In the genomic region with DNA sequence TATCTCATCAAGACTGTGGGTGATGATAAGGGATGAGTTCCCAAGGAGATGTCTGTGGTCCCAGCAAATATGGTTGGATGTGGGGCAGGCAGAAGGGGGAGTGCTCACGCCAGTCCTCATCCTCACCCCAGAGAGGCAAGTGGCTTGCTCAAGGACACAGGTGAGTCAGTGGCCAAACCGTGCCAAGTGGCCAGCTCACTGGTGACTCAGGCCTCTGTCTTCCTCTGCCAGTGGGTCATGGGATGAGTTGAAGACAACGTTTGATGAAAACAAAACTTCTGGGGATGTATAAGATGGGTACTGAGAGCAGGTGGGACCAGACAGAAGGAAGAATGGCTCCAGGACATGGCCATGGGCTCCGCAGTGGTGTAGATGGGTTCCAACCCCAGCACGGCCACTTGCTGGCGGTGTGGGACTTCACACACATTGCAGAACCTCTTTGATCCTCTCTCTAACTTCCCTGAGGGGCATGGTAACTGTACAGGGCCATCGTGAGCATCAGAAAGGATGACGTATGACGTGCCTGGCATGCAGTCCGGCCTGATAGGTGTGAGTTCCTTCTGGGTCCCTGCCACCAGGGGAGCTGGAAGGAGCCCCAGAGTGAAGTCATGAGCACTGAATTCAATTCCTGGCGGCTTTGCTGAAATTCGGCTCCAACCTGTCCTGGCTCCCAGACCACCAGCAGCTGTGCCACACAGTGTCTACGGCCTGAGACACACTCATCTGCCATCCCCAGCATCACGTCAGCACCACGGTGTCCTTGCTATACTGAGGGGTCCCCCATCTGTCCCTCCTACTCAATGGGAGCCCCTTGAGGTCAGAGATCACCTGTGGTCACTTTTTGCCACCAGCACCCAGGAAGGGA, we compare ENCODE assay signal across 13 cellular contexts. TPM values are rescaled to one million over a fixed set of nuclear protein-coding genes. Genes with fewer than 3 reads are reported as not detected.
A peak's percentile ranks its signal among the peaks of the same experiment; 100 is the strongest.
DNase-seq lines count a peak whose midpoint lies in the region; ATAC-seq and TF ChIP-seq lines count a peak whose summit lies in the region.
"Had no signal": no experiment of that assay in that cellular context is flagged by ENCODE, and none has a peak within 500 bp of the region (broad histone marks: within the 10 kb centered on the region; RNA-seq: fewer than 3 reads in every experiment).

No MANE protein-coding gene starts in this region.

- H3K4me1 Mint-ChIP-seq in T-helper 1 cell treated with Interleukin-12 subunit alpha and Interleukin-12 subunit beta and Interleukin-4 antibody, amounts not matched to agents 30 μg/mL and 1 μg/mL, for 36 hours (ENCODE audit: low read depth), result peaks cover 7% of the 10 kb centered on the region
- peaks cover 12% of the 10 kb centered on the region for H3K4me1 Mint-ChIP-seq in T-helper 17 cell
- H3K4me1 Mint-ChIP-seq in type B pancreatic cell (ENCODE audit: unreplicated experiment), result peaks cover 14% of the 10 kb centered on the region
- H3K4me1 Mint-ChIP-seq: naive thymus-derived CD8-positive, alpha-beta T cell had no signal

- no peaks in the 10 kb centered on the region for H3K9me2 ChIP-seq in MM.1S (replicated peaks; ENCODE audit: insufficient read depth, low read length)

- peaks cover 5% of the 10 kb centered on the region for H3K36me3 Mint-ChIP-seq in T-helper 1 cell treated with Interleukin-12 subunit alpha and Interleukin-12 subunit beta and Interleukin-4 antibody, amounts not matched to agents 30 μg/mL and 1 μg/mL, for 36 hours (ENCODE audit: low read depth)
- H3K36me3 Mint-ChIP-seq in T-helper 17 cell (ENCODE audit: low read depth), result no peaks in the 10 kb centered on the region
- H3K36me3 Mint-ChIP-seq in type B pancreatic cell, result peaks cover 3% of the 10 kb centered on the region

- peaks cover 15% of the 10 kb centered on the region for H3K9me3 Mint-ChIP-seq in T-helper 1 cell treated with Interleukin-12 subunit alpha and Interleukin-12 subunit beta and Interleukin-4 antibody, amounts not matched to agents 30 μg/mL and 1 μg/mL, for 36 hours
- H3K9me3 Mint-ChIP-seq in type B pancreatic cell, result peaks cover 6% of the 10 kb centered on the region

- H3K36me3 ChIP-seq in MM.1S (replicated peaks; ENCODE audit: insufficient read depth, low read length), result no peaks in the 10 kb centered on the region

- H3F3A ChIP-seq in MM.1S (ENCODE audit: insufficient read depth, low read length), result peaks cover 7% of the 10 kb centered on the region

- H3K9ac ChIP-seq in MM.1S (ENCODE audit: low read length), result no peak overlapping the region

- TF ChIP-seq CTCF in type B pancreatic cell (conservative IDR thresholded peaks at IDR 0.05) (no peak), MM.1S (IDR thresholded peaks at IDR 0.05; ENCODE audit: low read length) (no peak), GM10248 (IDR thresholded peaks at IDR 0.05; ENCODE audit: control extremely low read depth, extremely low read depth, low read depth, missing control alignments) (no peak)

- CTCF ChIA-PET in GM10248 (lab: Yijun Ruan, JAX), result interaction anchor here (3.0 kb wide), 1 partner anchor 71 kb away, joined by 12 read pairs; no protein-coding TSS in a partner anchor

- H3K4me3 ChIP-seq in MM.1S (ENCODE audit: low read length), result no peak overlapping the region

- peaks cover 19% of the 10 kb centered on the region for H3K4me1 ChIP-seq in MM.1S (ENCODE audit: low read length)

- H3K9me3 ChIP-seq in T-helper 17 cell (ENCODE audit: control insufficient read depth, low read length, poor library complexity, severe bottlenecking) (no peaks in the 10 kb centered on the region), MM.1S (replicated peaks; ENCODE audit: insufficient read depth, low read length) (no peaks in the 10 kb centered on the region)

- H3K4me2 ChIP-seq in MM.1S (ENCODE audit: low read depth, low read length), result no peak overlapping the region

- POLR2A ChIA-PET in GM10248 (lab: Yijun Ruan, JAX), result no interaction called here

- DNase-seq in T-helper 1 cell (no peak), T-helper 17 cell (no peak), fibroblast of the conjunctiva (ENCODE audit: low read depth) (peak; percentile 12), type B pancreatic cell (ENCODE audit: extremely low spot score, unreplicated experiment) (no peak), activated gamma-delta T cell (lab: John Stamatoyannopoulos, UW) (no peak), MM.1S (no peak), GM10248 (ENCODE audit: extremely low spot score) (no peak)
- DNase-seq: KBM-7, Right ventricle myocardium superior had no signal

- no peak for ATAC-seq in T-helper 17 cell
- ATAC-seq: naive thymus-derived CD8-positive, alpha-beta T cell had no signal

- H3K27ac Mint-ChIP-seq in T-helper 1 cell treated with Interleukin-12 subunit alpha and Interleukin-12 subunit beta and Interleukin-4 antibody, amounts not matched to agents 30 μg/mL and 1 μg/mL, for 36 hours, result peak overlapping the region; percentile 15
- H3K27ac Mint-ChIP-seq in T-helper 17 cell (peak overlapping the region; percentile 19), type B pancreatic cell (peak overlapping the region; percentile 70)
- H3K27ac Mint-ChIP-seq: dendritic cell treated with granulocyte-macrophage colony-stimulating factor and Interleukin-4, amounts not matched to agents 40 ng/mL and 50 ng/mL, for 4 days had no signal

- no peak overlapping the region for H2AFZ ChIP-seq in MM.1S (ENCODE audit: low read length)

- H3K27me3 ChIP-seq in MM.1S (replicated peaks; ENCODE audit: insufficient read depth, low read length), result peaks cover 13% of the 10 kb centered on the region

- no peaks in the 10 kb centered on the region for H4K20me1 ChIP-seq in MM.1S (ENCODE audit: insufficient read depth, low read length)

- H3K4me3 Mint-ChIP-seq in T-helper 1 cell treated with Interleukin-12 subunit alpha and Interleukin-12 subunit beta and Interleukin-4 antibody, amounts not matched to agents 30 μg/mL and 1 μg/mL, for 36 hours, result no peak overlapping the region
- H3K4me3 Mint-ChIP-seq in T-helper 17 cell, result no peak overlapping the region
- H3K4me3 Mint-ChIP-seq in type B pancreatic cell, result no peak overlapping the region
- H3K4me3 Mint-ChIP-seq: dendritic cell treated with granulocyte-macrophage colony-stimulating factor and Interleukin-4, amounts not matched to agents 40 ng/mL and 50 ng/mL, for 4 days; naive thymus-derived CD8-positive, alpha-beta T cell had no signal

- no peaks in the 10 kb centered on the region for H3K27me3 Mint-ChIP-seq in T-helper 1 cell treated with Interleukin-12 subunit alpha and Interleukin-12 subunit beta and Interleukin-4 antibody, amounts not matched to agents 30 μg/mL and 1 μg/mL, for 36 hours (ENCODE audit: low read depth)
- H3K27me3 Mint-ChIP-seq in T-helper 17 cell (no peaks in the 10 kb centered on the region), type B pancreatic cell (no peaks in the 10 kb centered on the region)
- H3K27me3 Mint-ChIP-seq: dendritic cell treated with granulocyte-macrophage colony-stimulating factor and Interleukin-4, amounts not matched to agents 40 ng/mL and 50 ng/mL, for 4 days had no signal

- no peak overlapping the region for H3K27ac ChIP-seq in MM.1S (ENCODE audit: low read length)

- H3K79me2 ChIP-seq in MM.1S (ENCODE audit: low read length), result no peaks in the 10 kb centered on the region

RNA-seq across cellular contexts. Expression of a gene that starts 41.3 kb away (rescaled TPM):
- not detected for total RNA-seq in T-helper 17 cell
- total RNA-seq in type B pancreatic cell (ENCODE audit: low replicate concordance), result 0.97 and 4.9 TPM in 2 replicates
- total RNA-seq: G401; naive thymus-derived CD8-positive, alpha-beta T cell; Right ventricle myocardium superior had no signal

RNA-seq across cellular contexts. Expression of a gene that starts 53.6 kb away (rescaled TPM):
- total RNA-seq in T-helper 17 cell (not detected), type B pancreatic cell (ENCODE audit: low replicate concordance) (4.9 and 12.6 TPM in 2 replicates)
- total RNA-seq: G401; naive thymus-derived CD8-positive, alpha-beta T cell; Right ventricle myocardium superior had no signal

Comparison
In these comparisons a context has a peak if more than half of its experiments do, and no peak if none do; other contexts are left out.
1. H3K27ac Mint-ChIP-seq: peak in every context shown above with its lines; median percentile 70 in type B pancreatic cell; 19 in T-helper 17 cell; 15 in T-helper 1 cell treated with Interleukin-12 subunit alpha and Interleukin-12 subunit beta and Interleukin-4 antibody, amounts not matched to agents 30 μg/mL and 1 μg/mL, for 36 hours.